8 cellular contexts compared by ENCODE assay signal in genomic region chr3:183698318-183698731, GRCh38. TPM values are rescaled to one million over a fixed set of nuclear protein-coding genes. Genes with fewer than 3 reads are reported as not detected.
A peak's percentile ranks its signal among the peaks of the same experiment; 100 is the strongest.
DNase-seq lines count a peak whose midpoint lies in the region; ATAC-seq and TF ChIP-seq lines count a peak whose summit lies in the region.

No MANE protein-coding gene starts in this region.

- WGBS in hepatocyte (ENCODE audit: low lambda C conversion rate, missing lambda C conversion rate) = 0% methylated on average over 12 of the region's 12 CpGs

- no peaks in the 10 kb centered on the region for H3K9me2 ChIP-seq in hepatocyte (replicated peaks; ENCODE audit: insufficient read depth)

- DNase-seq in AG09309 (ENCODE audit: low read depth) = no peak
- no peak for DNase-seq in ascending aorta (ENCODE audit: low spot score in 2 of 2)
- peak; percentile 44 for DNase-seq in hepatocyte (ENCODE audit: low spot score)
- DNase-seq in putamen (ENCODE audit: low spot score) = peak; percentile 23
- no peak for DNase-seq in H4 (ENCODE audit: low spot score)

- H3K36me3 ChIP-seq in OCI-LY3 (replicated peaks; ENCODE audit: low read depth, low read length) = peaks cover 6% of the 10 kb centered on the region
- peaks cover 0 to 9% of the 10 kb centered on the region in 2 donors for H3K36me3 ChIP-seq in ascending aorta
- H3K36me3 ChIP-seq in hepatocyte (replicated peaks; ENCODE audit: insufficient read depth, low read depth) = no peaks in the 10 kb centered on the region

- peaks cover 43% of the 10 kb centered on the region for H4K20me1 ChIP-seq in OCI-LY3 (ENCODE audit: insufficient read depth, low read length)
- peaks cover 28% of the 10 kb centered on the region for H4K20me1 ChIP-seq in hepatocyte (ENCODE audit: insufficient read depth, poor library complexity, severe bottlenecking)

- H3K27me3 ChIP-seq in OCI-LY3 (ENCODE audit: low read depth, low read length) (no peaks in the 10 kb centered on the region), ascending aorta (no peaks in the 10 kb centered on the region), hepatocyte (no peaks in the 10 kb centered on the region)

- TF ChIP-seq CTCF in AG09309 (IDR thresholded peaks at IDR 0.05; ENCODE audit: control insufficient read depth, insufficient read depth, low read depth, low read length, missing control alignments) (no peak), OCI-LY3 (IDR thresholded peaks at IDR 0.05; ENCODE audit: low read depth, low read length) (no peak), ascending aorta (IDR thresholded peaks at IDR 0.05) (no peak), hepatocyte (IDR thresholded peaks at IDR 0.05; ENCODE audit: poor library complexity) (no peak)

- H2AFZ ChIP-seq in OCI-LY3 (ENCODE audit: low read depth, low read length) (peak overlapping the region; percentile 64; the same call in 1 of the 2 replicates), hepatocyte (peak overlapping the region; percentile 96)

- intact Hi-C loops in ascending aorta (cut with DNase I) = loop anchor here (1.0 to 5.0 kb wide), 2 partner anchors 62 to 601 kb away; partner anchors contain the start of gene MCCC1

- H3K79me2 ChIP-seq in OCI-LY3 (ENCODE audit: low read length) = peaks cover 61% of the 10 kb centered on the region
- peaks cover 61% of the 10 kb centered on the region for H3K79me2 ChIP-seq in hepatocyte

- H3K9me3 ChIP-seq in OCI-LY3 (ENCODE audit: insufficient read depth, low read length) (no peaks in the 10 kb centered on the region), ascending aorta (no peaks in the 10 kb centered on the region), hepatocyte (ENCODE audit: low read depth) (no peaks in the 10 kb centered on the region)

- H3K4me3 ChIP-seq in AG09309 (ENCODE audit: control insufficient read depth, low read depth, low read length) (peak overlapping the region; percentile 91), OCI-LY3 (ENCODE audit: low read length) (peak overlapping the region; percentile 93), ascending aorta (peak overlapping the region; percentile 71 to 88), hepatocyte (peak overlapping the region; percentile 97)

- H3K27ac ChIP-seq in OCI-LY3 (ENCODE audit: low read length) (peak overlapping the region; percentile 78), ascending aorta (peak overlapping the region; percentile 86 to 89), hepatocyte (peak overlapping the region; percentile 96)

- H3K9ac ChIP-seq in OCI-LY3 (ENCODE audit: low read length) = peak overlapping the region; percentile 97

- H3K4me1 ChIP-seq in OCI-LY3 (ENCODE audit: low read length) = peaks cover 16% of the 10 kb centered on the region
- H3K4me1 ChIP-seq in ascending aorta = peaks cover 0 to 15% of the 10 kb centered on the region in 2 donors
- H3K4me1 ChIP-seq in hepatocyte (ENCODE audit: insufficient read depth) = peaks cover 21% of the 10 kb centered on the region

- peak overlapping the region; percentile 68 for H3K4me2 ChIP-seq in OCI-LY3 (ENCODE audit: low read length)
- peak overlapping the region; percentile 90 for H3K4me2 ChIP-seq in hepatocyte

- ATAC-seq in GM18502 (IDR thresholded peaks at IDR 0.05; ENCODE audit: poor library complexity, unreplicated experiment) (peak; percentile 19), HG03025 (IDR thresholded peaks at IDR 0.05; ENCODE audit: low FRiP score, unreplicated experiment) (peak; percentile 10)

RNA-seq across cellular contexts. Expression of gene YEATS2, which starts 0.7 kb away (rescaled TPM):
- total RNA-seq in ascending aorta = 29.2 TPM
- total RNA-seq in hepatocyte = 19.9 and 21.5 TPM in 2 replicates
- polyA plus RNA-seq in hepatocyte = 9.8 and 12.5 TPM in 2 replicates
- total RNA-seq in H4 (2014; rRNA removed; shearing (Covaris generic)) = 19.2 and 22.7 TPM in 2 replicates

Comparison
In these comparisons a context has a peak if more than half of its experiments do, and no peak if none do; other contexts are left out.
1. DNase-seq: peak in hepatocyte (single experiment) and putamen (single experiment); none in AG09309 (single experiment), ascending aorta (0 of 2) and H4 (single experiment).
2. Peak in every context shown above with its lines, with median percentiles within 50 percentile points of each other: H3K4me3 ChIP-seq and H3K27ac ChIP-seq.